In genomic region chr11:32897103-32897502, GRCh38 we compare ENCODE assay signal across 3 cellular contexts.
TF ChIP-seq lines count a peak whose summit lies in the region.

No MANE protein-coding gene starts in this region.

TF ChIP-seq in GM23338, 12 proteins besides CTCF, POLR2A, EP300 and RAD21 (continues in another document):
- TF ChIP-seq POLR2AphosphoS5 (IDR thresholded peaks at IDR 0.05; ENCODE audit: low read depth), result no peak
- TF ChIP-seq EZH2 (IDR thresholded peaks at IDR 0.05; ENCODE audit: low read depth, unreplicated experiment), result no peak
- TF ChIP-seq JUNB (IDR thresholded peaks at IDR 0.05; ENCODE audit: unreplicated experiment), result no peak
- TF ChIP-seq ZNF114 (CRISPR knock-in tag; IDR thresholded peaks at IDR 0.05), result no peak
- TF ChIP-seq REST (IDR thresholded peaks at IDR 0.05; ENCODE audit: unreplicated experiment), result no peak
- TF ChIP-seq ZNF331 (CRISPR knock-in tag; IDR thresholded peaks at IDR 0.05; ENCODE audit: low read depth), result no peak

TF ChIP-seq in WTC11, 78 proteins besides CTCF, POLR2A, EP300 and RAD21:
- no peak for TF ChIP-seq NR2C2 (CRISPR knock-in tag; IDR thresholded peaks at IDR 0.05)
- TF ChIP-seq SP1 (CRISPR knock-in tag; conservative IDR thresholded peaks at IDR 0.05), result no peak
- TF ChIP-seq TP53 (CRISPR knock-in tag; IDR thresholded peaks at IDR 0.05), result no peak
- TF ChIP-seq KAT7 (CRISPR knock-in tag; IDR thresholded peaks at IDR 0.05; ENCODE audit: borderline replicate concordance), result no peak
- no peak for TF ChIP-seq GABPB1 (CRISPR knock-in tag; IDR thresholded peaks at IDR 0.05)
- TF ChIP-seq ZNF138 (CRISPR knock-in tag; conservative IDR thresholded peaks at IDR 0.05), result no peak
- TF ChIP-seq MAX (CRISPR knock-in tag; IDR thresholded peaks at IDR 0.05), result no peak
- TF ChIP-seq PREB (CRISPR knock-in tag; IDR thresholded peaks at IDR 0.05; ENCODE audit: borderline replicate concordance), result no peak
- no peak for TF ChIP-seq SMAD3 (CRISPR knock-in tag; IDR thresholded peaks at IDR 0.05; ENCODE audit: borderline replicate concordance)
- TF ChIP-seq ZBTB43 (CRISPR knock-in tag; IDR thresholded peaks at IDR 0.05), result no peak
- TF ChIP-seq FOXK1 (CRISPR knock-in tag; IDR thresholded peaks at IDR 0.05), result no peak

TF ChIP-seq in H1, 55 proteins besides CTCF, POLR2A, EP300 and RAD21:
- TF ChIP-seq YY1 (IDR thresholded peaks at IDR 0.05; ENCODE audit: low read depth, low read length) (no peak), CBX5 (IDR thresholded peaks at IDR 0.05; ENCODE audit: low read depth, low read length) (no peak), KDM4A (IDR thresholded peaks at IDR 0.05; ENCODE audit: low read depth, low read length, severe bottlenecking) (no peak), SP2 (IDR thresholded peaks at IDR 0.05; ENCODE audit: low read length) (no peak), RFX5 (IDR thresholded peaks at IDR 0.05; ENCODE audit: borderline replicate concordance, low read depth, low read length) (no peak)
TF ChIP-seq in H1: peak in this region for 0.
